29 cellular contexts compared by ENCODE assay signal in genomic region chr15:99295840-99296239, GRCh38.
"Had no signal": no experiment of that assay in that cellular context is flagged by ENCODE, and none has a peak within 500 bp of the region (broad histone marks: within the 10 kb centered on the region; RNA-seq: fewer than 3 reads in every experiment).

No MANE protein-coding gene starts in this region.

- H3K4me3 ChIP-seq: breast epithelium, colonic mucosa, dorsolateral prefrontal cortex, esophagus squamous epithelium, gastrocnemius medialis, mucosa of descending colon, upper lobe of right lung had no signal

- H3K27ac Mint-ChIP-seq: activated CD4-positive, alpha-beta T cell treated with anti-CD3 and anti-CD28 coated beads, Interleukin-2, amount 10 ng/mL, durations not matched to agents 7 days and 5 days; activated CD8-positive, alpha-beta memory T cell treated with anti-CD3 and anti-CD28 coated beads, Interleukin-2, amount 10 ng/mL, durations not matched to agents 7 days and 5 days; activated CD8-positive, alpha-beta T cell treated with anti-CD3 and anti-CD28 coated beads for 36 hours; activated naive CD8-positive, alpha-beta T cell treated with anti-CD3 and anti-CD28 coated beads, Interleukin-2, amount 50 U/mL, for 24 hours; endodermal cell; memory B cell; nephron progenitor cell; T-cell; T-helper 2 cell treated with Interferon-gamma antibody and Interleukin-4, amounts not matched to agents 5 μg/mL and 100 μg/mL, for 36 hours had no signal

- DNase-seq: activated CD4-positive, alpha-beta T cell treated with anti-CD3 and anti-CD28 coated beads, Interleukin-2, amount 10 ng/mL, durations not matched to agents 7 days and 5 days; activated CD4-positive, CD25-positive, alpha-beta regulatory T cell treated with anti-CD3 and anti-CD28 coated beads, Interleukin-2, amount 50 U/mL, for 72 hours; activated CD8-positive, alpha-beta memory T cell treated with anti-CD3 and anti-CD28 coated beads, Interleukin-2, amount 10 ng/mL, durations not matched to agents 7 days and 5 days; activated CD8-positive, alpha-beta T cell treated with anti-CD3 and anti-CD28 coated beads for 36 hours; activated gamma-delta T cell; activated naive CD4-positive, alpha-beta T cell treated with anti-CD3 and anti-CD28 coated beads, Interleukin-2, amount 50 U/mL, for 16 hours; activated naive CD8-positive, alpha-beta T cell treated with anti-CD3 and anti-CD28 coated beads, Interleukin-2, amount 50 U/mL, for 24 hours; activated T-cell treated with anti-CD3 and anti-CD28 coated beads for 4 hours; colonic mucosa; dorsolateral prefrontal cortex; endodermal cell; esophagus squamous epithelium; gastrocnemius medialis; head of caudate nucleus; hypothalamus; mucosa of descending colon; nephron progenitor cell; nucleus accumbens; stimulated activated CD4-positive, alpha-beta T cell treated with anti-CD3 and anti-CD28 coated beads, Interleukin-2, amount 100 ng/mL, for 48 hours; stimulated activated CD8-positive, alpha-beta memory T cell treated with anti-CD3 and anti-CD28 coated beads, Interleukin-4, amount 100 ng/mL, for 48 hours; stimulated activated naive CD4-positive, alpha-beta T cell treated with Interleukin-2 at 50 U/mL for 16 hours; T-cell; upper lobe of right lung had no signal

- H3K9me3 Mint-ChIP-seq: central memory CD8-positive, alpha-beta T cell; memory B cell had no signal

- H3K27me3 Mint-ChIP-seq: activated CD4-positive, alpha-beta T cell treated with anti-CD3 and anti-CD28 coated beads, Interleukin-2, amount 10 ng/mL, durations not matched to agents 7 days and 5 days; activated CD8-positive, alpha-beta memory T cell treated with anti-CD3 and anti-CD28 coated beads, Interleukin-2, amount 10 ng/mL, durations not matched to agents 7 days and 5 days; activated CD8-positive, alpha-beta T cell treated with anti-CD3 and anti-CD28 coated beads for 36 hours; activated naive CD8-positive, alpha-beta T cell treated with anti-CD3 and anti-CD28 coated beads, Interleukin-2, amount 50 U/mL, for 24 hours; central memory CD8-positive, alpha-beta T cell; memory B cell; T-cell had no signal

- FAIRE-seq: astrocyte, islet of Langerhans had no signal

- H3K27ac ChIP-seq: breast epithelium, colonic mucosa, dorsolateral prefrontal cortex, gastrocnemius medialis, upper lobe of right lung had no signal

- H3K4me3 Mint-ChIP-seq: activated CD4-positive, alpha-beta T cell treated with anti-CD3 and anti-CD28 coated beads, Interleukin-2, amount 10 ng/mL, durations not matched to agents 7 days and 5 days; activated CD8-positive, alpha-beta memory T cell treated with anti-CD3 and anti-CD28 coated beads, Interleukin-2, amount 10 ng/mL, durations not matched to agents 7 days and 5 days; activated CD8-positive, alpha-beta T cell treated with anti-CD3 and anti-CD28 coated beads for 36 hours; activated naive CD8-positive, alpha-beta T cell treated with anti-CD3 and anti-CD28 coated beads, Interleukin-2, amount 50 U/mL, for 24 hours; central memory CD8-positive, alpha-beta T cell; endodermal cell; memory B cell; nephron progenitor cell; T-cell; T-helper 2 cell treated with Interferon-gamma antibody and Interleukin-4, amounts not matched to agents 5 μg/mL and 100 μg/mL, for 36 hours had no signal

- H3K4me1 ChIP-seq: breast epithelium, colonic mucosa, gastrocnemius medialis, upper lobe of right lung had no signal

- H3K9me3 ChIP-seq: breast epithelium, colonic mucosa, esophagus squamous epithelium, gastrocnemius medialis, mucosa of descending colon, upper lobe of right lung had no signal

- ATAC-seq: activated CD8-positive, alpha-beta memory T cell treated with anti-CD3 and anti-CD28 coated beads, Interleukin-2, amount 10 ng/mL, durations not matched to agents 7 days and 5 days; activated CD8-positive, alpha-beta T cell treated with anti-CD3 and anti-CD28 coated beads for 36 hours; activated naive CD8-positive, alpha-beta T cell treated with anti-CD3 and anti-CD28 coated beads, Interleukin-2, amount 50 U/mL, for 24 hours; gastrocnemius medialis; mucosa of descending colon; T-cell; upper lobe of right lung had no signal

- H3K27me3 ChIP-seq: breast epithelium, colonic mucosa, dorsolateral prefrontal cortex, esophagus squamous epithelium, gastrocnemius medialis, upper lobe of right lung had no signal

- H3K4me1 Mint-ChIP-seq: activated naive CD8-positive, alpha-beta T cell treated with anti-CD3 and anti-CD28 coated beads, Interleukin-2, amount 50 U/mL, for 24 hours; central memory CD8-positive, alpha-beta T cell; endodermal cell; T-cell had no signal

- H3K36me3 ChIP-seq: breast epithelium, colonic mucosa had no signal
